Comparison of ENCODE assay signal across 8 cellular contexts in the genomic region with DNA sequence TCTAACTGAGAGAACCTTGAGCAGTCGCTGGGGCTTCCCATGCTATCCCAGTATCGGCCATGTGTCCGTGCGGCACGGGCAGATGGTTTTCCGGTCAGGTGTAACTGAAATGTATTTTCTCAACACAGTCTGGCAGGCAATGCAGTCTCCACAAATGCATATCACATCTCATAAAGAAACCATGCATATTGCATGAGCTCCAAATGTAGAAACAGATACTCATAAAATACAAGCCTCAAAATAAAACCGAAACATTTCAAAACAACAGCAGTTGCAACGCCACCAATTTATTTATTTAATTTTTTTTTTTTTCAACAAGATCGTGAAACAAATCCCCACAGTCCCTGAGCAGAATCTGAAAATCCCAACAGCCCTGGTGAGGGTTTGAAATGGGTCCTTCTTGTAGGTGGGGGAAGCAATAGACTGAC.
A peak's percentile ranks its signal among the peaks of the same experiment; 100 is the strongest.
DNase-seq lines count a peak whose midpoint lies in the region; ATAC-seq and TF ChIP-seq lines count a peak whose summit lies in the region.
"Had no signal": no experiment of that assay in that cellular context is flagged by ENCODE, and none has a peak within 500 bp of the region (broad histone marks: within the 10 kb centered on the region; RNA-seq: fewer than 3 reads in every experiment).

No MANE protein-coding gene starts in this region.

- H3K4me2 ChIP-seq in skeletal muscle satellite cell (ENCODE audit: low read length): peak overlapping the region; percentile 56

- H3K27ac ChIP-seq in dorsolateral prefrontal cortex (no peak overlapping the region), substantia nigra (ENCODE audit: low read depth, low read length, poor library complexity, severe bottlenecking) (no peak overlapping the region)

- DNase-seq in LHCN-M2 (ENCODE audit: low read depth) (peak; percentile 35), dorsolateral prefrontal cortex (no peak), substantia nigra (lab: John Stamatoyannopoulos, UW) (no peak), NCI-H748 treated with DMSO at 0.1 percent for 48 hours (lab: John Stamatoyannopoulos, UW) (no peak)
- DNase-seq: NCI-H510A had no signal

- ATAC-seq in GM18907 (IDR thresholded peaks at IDR 0.05; ENCODE audit: unreplicated experiment) (peak; percentile 63), HG02642 (IDR thresholded peaks at IDR 0.05; ENCODE audit: poor library complexity, unreplicated experiment) (peak; percentile 66)

- H3K36me3 ChIP-seq in skeletal muscle satellite cell (ENCODE audit: insufficient read depth, low read length): no peaks in the 10 kb centered on the region

- H3K9ac ChIP-seq in skeletal muscle satellite cell (ENCODE audit: low read depth, low read length): peak overlapping the region; percentile 6

- intact Hi-C loops in dorsolateral prefrontal cortex (cut with DNase I): no loop called here

- H3K9me3 ChIP-seq in skeletal muscle satellite cell (replicated peaks; ENCODE audit: low read length): no peaks in the 10 kb centered on the region

- no peak for TF ChIP-seq CTCF in dorsolateral prefrontal cortex (IDR thresholded peaks at IDR 0.05 in 54 of 56, conservative IDR thresholded peaks at IDR 0.05 in 2 of 56; ENCODE audit: low read depth in 1 of 56, partially characterized antibody in 56 of 56)

- no peaks in the 10 kb centered on the region for H3K27me3 ChIP-seq in skeletal muscle satellite cell (ENCODE audit: control insufficient read depth, insufficient read depth, low read length)
- no peaks in the 10 kb centered on the region for H3K27me3 ChIP-seq in dorsolateral prefrontal cortex

- peaks cover 22% of the 10 kb centered on the region for H3K4me1 ChIP-seq in skeletal muscle satellite cell (ENCODE audit: control insufficient read depth, insufficient read depth, low read length)

- H3K4me3 ChIP-seq in skeletal muscle satellite cell (ENCODE audit: low read length): peak overlapping the region; percentile 47
- H3K4me3 ChIP-seq in dorsolateral prefrontal cortex: peak overlapping the region in 3 of 59 donors; percentile 10 to 16 (median 11)
